Comparison of ENCODE assay signal across 8 cellular contexts in the genomic region with DNA sequence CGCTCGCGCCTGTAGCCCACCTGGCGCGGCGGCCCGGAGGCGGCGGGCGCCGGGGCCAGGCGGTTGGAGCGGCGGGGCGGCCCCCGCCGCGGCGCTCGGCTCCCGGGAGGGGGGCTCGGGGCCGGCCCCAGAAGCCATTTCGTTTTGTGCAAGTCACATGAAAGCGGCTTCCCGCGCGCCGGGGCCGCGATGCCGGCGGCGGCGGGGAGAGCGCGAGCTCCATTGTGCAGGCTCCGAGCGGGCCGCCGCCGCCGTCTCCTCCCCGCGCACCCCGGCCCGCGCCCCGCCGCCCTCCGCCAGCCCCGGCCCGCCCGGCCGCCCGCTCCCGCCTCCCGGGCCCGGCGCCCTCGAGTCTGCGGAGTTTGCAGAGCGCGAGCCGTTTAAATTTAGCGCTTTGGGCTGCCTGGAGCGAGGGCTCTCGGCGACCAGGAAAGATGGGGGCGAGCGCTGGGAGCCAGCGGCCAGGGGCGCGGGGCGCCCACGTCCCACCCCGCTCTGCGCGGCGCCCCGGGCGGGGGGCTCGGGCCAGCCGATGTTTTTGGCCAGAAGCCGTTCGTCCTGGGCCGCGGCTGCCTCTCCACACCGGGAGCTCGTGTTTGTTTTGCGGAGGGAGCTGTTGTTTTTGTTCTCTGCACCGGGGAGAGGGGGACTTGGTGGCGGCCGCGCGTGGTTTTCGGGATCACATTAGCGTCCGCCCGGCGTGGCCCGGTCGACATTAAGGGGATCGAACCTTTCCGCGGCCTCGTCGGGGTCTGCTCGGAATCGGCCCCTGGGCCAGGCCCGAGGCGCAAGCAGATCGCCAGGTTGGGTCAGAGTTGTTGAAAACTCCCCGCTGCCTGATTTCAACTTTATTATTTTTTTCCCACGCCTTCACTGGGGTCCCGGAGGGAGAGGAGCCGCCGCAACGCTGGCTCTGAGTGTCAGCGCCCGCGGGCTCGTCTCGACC. TPM values are rescaled to one million over a fixed set of nuclear protein-coding genes. Genes with fewer than 3 reads are reported as not detected.
A peak's percentile ranks its signal among the peaks of the same experiment; 100 is the strongest.
DNase-seq lines count a peak whose midpoint lies in the region; ATAC-seq and TF ChIP-seq lines count a peak whose summit lies in the region.

No MANE protein-coding gene starts in this region.

- H3K27ac ChIP-seq in OCI-LY1 (ENCODE audit: low read depth, low read length, poor library complexity, severe bottlenecking) (peak overlapping the region; percentile 97), iPS DF 6.9 (ENCODE audit: low read length) (no peak overlapping the region)

- WGBS in iPS DF 6.9 (ENCODE audit: insufficient coverage, insufficient read length): no CpG with 5 or more reads among the region's 124 CpGs

- H3K27me3 ChIP-seq in OCI-LY1 (ENCODE audit: insufficient read depth, low read length): no peaks in the 10 kb centered on the region
- H3K27me3 ChIP-seq in iPS DF 6.9 (ENCODE audit: control insufficient read depth, insufficient read depth, low read length): peaks cover 10% of the 10 kb centered on the region; the same call in 1 of the 2 replicates

- H3K9ac ChIP-seq in OCI-LY1 (ENCODE audit: low read length): peak overlapping the region; percentile 96

- H3K9me3 ChIP-seq in OCI-LY1 (ENCODE audit: low read length): peaks cover 7% of the 10 kb centered on the region
- no peaks in the 10 kb centered on the region for H3K9me3 ChIP-seq in iPS DF 6.9 (ENCODE audit: control insufficient read depth, insufficient read depth, low read length)

- H3F3A ChIP-seq in OCI-LY1 (ENCODE audit: insufficient read depth, low read length): no peaks in the 10 kb centered on the region

- H3K4me1 ChIP-seq in OCI-LY1 (ENCODE audit: insufficient read depth, low read length, severe bottlenecking): peaks cover 68% of the 10 kb centered on the region
- H3K4me1 ChIP-seq in iPS DF 6.9 (ENCODE audit: control insufficient read depth, insufficient read depth, low read length): 0 out of 2 replicates have a peak, but pooled peaks cover 3% of the 10 kb centered on the region

- no peaks in the 10 kb centered on the region for H4K20me1 ChIP-seq in OCI-LY1 (ENCODE audit: insufficient read depth, low read length)

- TF ChIP-seq CTCF in OCI-LY1 (IDR thresholded peaks at IDR 0.05; ENCODE audit: low read length): no peak
- no peak for TF ChIP-seq CTCF in astrocyte of the cerebellum (IDR thresholded peaks at IDR 0.05; ENCODE audit: low read depth, low read length, missing control alignments)

- DNase-seq in NCI-H2081 (lab: John Stamatoyannopoulos, UW) (peak; percentile 19 to 50), NCI-H2081 treated with DMSO at 0.1 percent for 48 hours (lab: John Stamatoyannopoulos, UW) (no peak), astrocyte of the cerebellum (ENCODE audit: low read depth) (no peak), iPS DF 6.9 (ENCODE audit: low read depth, low spot score) (no peak), sciatic nerve (ENCODE audit: low spot score) (no peak)

- H2AFZ ChIP-seq in OCI-LY1 (ENCODE audit: low read length): no peak overlapping the region

- ATAC-seq in sciatic nerve (peak; percentile 22), GM21529 (IDR thresholded peaks at IDR 0.05; ENCODE audit: unreplicated experiment) (no peak), HG03039 (IDR thresholded peaks at IDR 0.05; ENCODE audit: unreplicated experiment) (no peak)

- H3K36me3 ChIP-seq in OCI-LY1 (ENCODE audit: insufficient read depth, low read length) (peaks cover 25% of the 10 kb centered on the region), iPS DF 6.9 (ENCODE audit: control insufficient read depth, insufficient read depth, low read length) (no peaks in the 10 kb centered on the region)

- H3K9me2 ChIP-seq in OCI-LY1 (ENCODE audit: low read depth, low read length): no peaks in the 10 kb centered on the region

- intact Hi-C loops in sciatic nerve (cut with DNase I): no loop called here

- H3K4me3 ChIP-seq in OCI-LY1 (ENCODE audit: low read depth, low read length, poor library complexity, severe bottlenecking): peak overlapping the region; percentile 86
- peak overlapping the region; percentile 51 for H3K4me3 ChIP-seq in astrocyte of the cerebellum (ENCODE audit: low read depth, low read length)
- peak overlapping the region; percentile 84; the same call in 1 of the 2 replicates for H3K4me3 ChIP-seq in iPS DF 6.9 (ENCODE audit: low read length)

- peaks cover 47% of the 10 kb centered on the region for H3K79me2 ChIP-seq in OCI-LY1 (ENCODE audit: insufficient read depth, low read length)

- in situ Hi-C loops in astrocyte of the cerebellum (cut with HindIII; ENCODE audit: low sequenced_read_pairs): no loop called here

- peak overlapping the region; percentile 76 for H3K4me2 ChIP-seq in OCI-LY1 (ENCODE audit: low read length)

RNA-seq across cellular contexts. Expression of a gene that starts 1.0 kb away (rescaled TPM):
- 5.8 TPM for total RNA-seq in sciatic nerve

RNA-seq across cellular contexts. Expression of a gene that starts 55.9 kb away (rescaled TPM):
- total RNA-seq in sciatic nerve: 44.2 TPM

Comparison
In these comparisons a context has a peak if more than half of its experiments do, and no peak if none do; other contexts are left out.
1. DNase-seq: peak in NCI-H2081 (2 of 2); none in NCI-H2081 treated with DMSO at 0.1 percent for 48 hours (single experiment), astrocyte of the cerebellum (single experiment), iPS DF 6.9 (single experiment) and sciatic nerve (single experiment).
2. Peak in every context shown above with its lines, with median percentiles within 50 percentile points of each other: H3K4me3 ChIP-seq.